In the genomic region with DNA sequence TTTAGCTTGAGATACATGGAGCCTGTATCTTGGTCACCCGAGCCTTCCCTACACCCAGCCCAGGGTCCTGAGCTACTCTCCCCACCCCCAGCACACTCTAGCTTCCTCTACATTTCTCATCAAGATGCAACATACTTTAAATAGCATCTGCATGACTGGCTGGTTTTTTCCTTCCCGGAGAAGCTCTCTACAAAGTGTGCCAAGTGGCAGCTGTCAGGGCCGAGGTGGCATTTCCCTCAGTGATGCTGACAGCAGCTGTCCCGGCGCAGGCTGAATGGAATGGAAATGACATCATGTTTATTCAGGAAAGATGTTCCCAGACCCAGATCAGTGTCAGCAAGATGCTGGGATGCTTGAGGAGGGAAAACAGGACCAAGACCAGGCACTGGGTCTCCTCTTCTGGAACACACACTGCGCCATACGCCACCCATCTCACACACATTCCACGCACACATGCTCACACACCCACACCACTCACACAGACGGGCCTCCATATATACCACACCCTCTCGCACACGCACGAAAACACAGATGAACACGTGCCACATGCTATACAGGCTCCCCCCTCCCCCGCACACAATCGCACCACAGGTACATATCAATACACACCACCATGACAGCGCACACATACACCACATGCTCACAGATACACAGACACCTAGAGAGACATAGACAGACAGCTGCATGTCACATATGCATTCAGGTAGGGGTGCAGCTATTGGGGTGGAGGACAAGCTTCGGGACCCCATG, we compare ENCODE assay signal across 10 cellular contexts.
A peak's percentile ranks its signal among the peaks of the same experiment; 100 is the strongest.
DNase-seq lines count a peak whose midpoint lies in the region; ATAC-seq and TF ChIP-seq lines count a peak whose summit lies in the region.
"Had no signal": no experiment of that assay in that cellular context is flagged by ENCODE, and none has a peak within 500 bp of the region (broad histone marks: within the 10 kb centered on the region; RNA-seq: fewer than 3 reads in every experiment).

No MANE protein-coding gene starts in this region.

- ATAC-seq in PC-3 (peak; percentile 60), gastroesophageal sphincter (no peak)
- ATAC-seq: stimulated activated memory B cell treated with anti-CD40 and anti-IgM and Interleukin-4, amounts not matched to agents 10 μg/mL and 1 μg/mL and 100 μg/mL, for 72 hours had no signal

- intact Hi-C loops in PC-3 (cut with micrococcal nuclease) = no loop called here

- H4K20me1 ChIP-seq in PC-3 (ENCODE audit: low read length) = no peaks in the 10 kb centered on the region

- POLR2A ChIA-PET in PC-3 (lab: Charles Lee; ENCODE audit: unreplicated experiment) = no interaction called here

- peak overlapping the region; percentile 39; the same call in 1 of the 2 replicates for H3K4me3 ChIP-seq in PC-3 (ENCODE audit: low read length)
- no peak overlapping the region for H3K4me3 ChIP-seq in epithelial cell of esophagus (ENCODE audit: low read length)
- H3K4me3 ChIP-seq in gastroesophageal sphincter = no peak overlapping the region

- no peak overlapping the region for H2AFZ ChIP-seq in PC-3 (ENCODE audit: low read length)

- peak; percentile 75 for DNase-seq in GM03348 (ENCODE audit: low spot score)
- DNase-seq in PC-3 = peak; percentile 86
- DNase-seq in epithelial cell of esophagus (ENCODE audit: low read depth) = peak; percentile 15
- peak; percentile 40 for DNase-seq in non-pigmented ciliary epithelial cell (ENCODE audit: low read depth)
- no peak for DNase-seq in SKM-1 treated with dmso at 0.1 percent for 144 hours (lab: John Stamatoyannopoulos, UW; ENCODE audit: unreplicated experiment)
- no peak for DNase-seq in NCI-H1105 (lab: John Stamatoyannopoulos, UW)
- no peak for DNase-seq in NCI-H2029 treated with DMSO at 0.1 percent for 48 hours (lab: John Stamatoyannopoulos, UW)

- TF ChIP-seq EP300 in gastroesophageal sphincter (IDR thresholded peaks at IDR 0.05) = no peak

- 77 to 90% methylated on average over 7 to 12 of the region's 17 CpGs for WGBS in gastroesophageal sphincter (ENCODE audit: low coverage in 1 of 2), 2 donors

- H3K4me1 ChIP-seq in PC-3 (ENCODE audit: insufficient read depth, low read length) (peaks cover 33% of the 10 kb centered on the region), gastroesophageal sphincter (no peaks in the 10 kb centered on the region)

- H3K9ac ChIP-seq in PC-3 (ENCODE audit: low read length) = no peak overlapping the region
- H3K9ac ChIP-seq: KMS-11 had no signal

- H3F3A ChIP-seq in PC-3 (ENCODE audit: low read length, unreplicated experiment) = no peaks in the 10 kb centered on the region

- H3K36me3 ChIP-seq in PC-3 (ENCODE audit: low read depth, low read length) = no peaks in the 10 kb centered on the region
- H3K36me3 ChIP-seq in gastroesophageal sphincter = no peaks in the 10 kb centered on the region

- H3K27ac ChIP-seq in PC-3 (ENCODE audit: low read length) (peak overlapping the region; percentile 71), gastroesophageal sphincter (no peak overlapping the region)
- H3K27ac ChIP-seq: KMS-11 had no signal

- peak overlapping the region; percentile 77 for H3K4me2 ChIP-seq in PC-3 (ENCODE audit: low read length)
- H3K4me2 ChIP-seq: KMS-11 had no signal

- no peak for TF ChIP-seq POLR2A in gastroesophageal sphincter (IDR thresholded peaks at IDR 0.05)

- H3K27me3 ChIP-seq in PC-3 (ENCODE audit: low read length) = no peaks in the 10 kb centered on the region
- H3K27me3 ChIP-seq in gastroesophageal sphincter = peaks cover 26% of the 10 kb centered on the region

- no peaks in the 10 kb centered on the region for H3K9me3 ChIP-seq in PC-3 (ENCODE audit: low read length)
- no peaks in the 10 kb centered on the region for H3K9me3 ChIP-seq in gastroesophageal sphincter

- no peaks in the 10 kb centered on the region for H3K9me2 ChIP-seq in PC-3 (replicated peaks; ENCODE audit: low read length)

- H3K79me2 ChIP-seq in PC-3 (ENCODE audit: low read length) = no peaks in the 10 kb centered on the region

- TF ChIP-seq CTCF in PC-3 (conservative IDR thresholded peaks at IDR 0.05; ENCODE audit: low read depth, low read length) = no peak
- no peak for TF ChIP-seq CTCF in epithelial cell of esophagus (IDR thresholded peaks at IDR 0.05; ENCODE audit: insufficient read depth, low read depth, low read length, missing control alignments)
- no peak for TF ChIP-seq CTCF in gastroesophageal sphincter (IDR thresholded peaks at IDR 0.05)

- CTCF ChIA-PET in PC-3 (lab: Charles Lee) = interaction anchor here (0.8 kb wide), 1 partner anchor 138 kb away, joined by 3 read pairs; no protein-coding TSS in a partner anchor

- no TSS peak for BruUV-seq in PC-3 (replicated peaks; lab: Mats Ljungman, UMichigan)

Comparison
In these comparisons a context has a peak if more than half of its experiments do, and no peak if none do; other contexts are left out.
1. DNase-seq: peak in GM03348 (single experiment), PC-3 (single experiment), epithelial cell of esophagus (single experiment) and non-pigmented ciliary epithelial cell (single experiment); none in SKM-1 treated with dmso at 0.1 percent for 144 hours (single experiment), NCI-H1105 (single experiment) and NCI-H2029 treated with DMSO at 0.1 percent for 48 hours (single experiment).